Comparison of ENCODE assay signal across 8 cellular contexts in genomic region chr10:32367793-32368453, GRCh38. TPM values are rescaled to one million over a fixed set of nuclear protein-coding genes. Genes with fewer than 3 reads are reported as not detected.
DNase-seq lines count a peak whose midpoint lies in the region; ATAC-seq, FAIRE-seq and TF ChIP-seq lines count a peak whose summit lies in the region.

No MANE protein-coding gene starts in this region.

- no TSS peak for BruUV-seq in endothelial cell of umbilical vein (replicated peaks; lab: Mats Ljungman, UMichigan)

- DNase-seq in BJ (ENCODE audit: low read depth) (peak; percentile 12), NOMO-1 treated with DMSO at 0.1 percent for 48 hours (lab: John Stamatoyannopoulos, UW; ENCODE audit: unreplicated experiment) (peak; percentile 73), endothelial cell of umbilical vein (ENCODE audit: low read depth, low spot score) (peak; percentile 83), NCI-H128 (lab: John Stamatoyannopoulos, UW; ENCODE audit: unreplicated experiment) (no peak)
- peak; percentile 75 for DNase-seq in activated CD8-positive, alpha-beta memory T cell treated with anti-CD3 and anti-CD28 coated beads, Interleukin-2, amount 50 U/mL, for 48 hours
- DNase-seq in stimulated activated CD8-positive, alpha-beta memory T cell treated with anti-CD3 and anti-CD28 coated beads, Interleukin-7, amount 100 ng/mL, for 24 hours (ENCODE audit: low read depth) = peak; percentile 45

- H3K27ac ChIP-seq in endothelial cell of umbilical vein (ENCODE audit: insufficient read depth, low read depth, low read length) = no peak overlapping the region
- H3K27ac ChIP-seq in muscle layer of colon (ENCODE audit: low read depth, low read length) = peak overlapping the region; percentile 27

- CTCF ChIA-PET in BJ (lab: Yijun Ruan, JAX) (interaction anchor here (0.7 to 3.1 kb wide), 15 partner anchors 8 to 334 kb away, joined by 3 to 18 read pairs (median 3); no protein-coding TSS in a partner anchor), endothelial cell of umbilical vein (lab: Charles Lee) (interaction anchor here (0.9 to 5.3 kb wide), 12 partner anchors 9 to 267 kb away, joined by 3 to 56 read pairs (median 4); no protein-coding TSS in a partner anchor)

- no peaks in the 10 kb centered on the region for H3K27me3 ChIP-seq in BJ (ENCODE audit: control insufficient read depth, insufficient read depth, low read length)
- no peaks in the 10 kb centered on the region for H3K27me3 ChIP-seq in endothelial cell of umbilical vein (ENCODE audit: control insufficient read depth in 2 of 2, insufficient read depth in 2 of 2, low read length in 2 of 2)
- no peaks in the 10 kb centered on the region for H3K27me3 ChIP-seq in muscle layer of colon (ENCODE audit: control insufficient read depth in 1 of 2, insufficient read depth in 2 of 2, low read length in 2 of 2)

- H4K20me1 ChIP-seq in endothelial cell of umbilical vein (replicated peaks; ENCODE audit: control insufficient read depth, extremely low read depth, insufficient read depth, low read length) = no peaks in the 10 kb centered on the region

- ATAC-seq in GM21723 (IDR thresholded peaks at IDR 0.05; ENCODE audit: unreplicated experiment) = peak; percentile 70

- FAIRE-seq in endothelial cell of umbilical vein (lab: Jason Lieb, UNC) = peak; percentile 89

- H3K36me3 ChIP-seq in BJ (ENCODE audit: control insufficient read depth, insufficient read depth, low read length) (no peaks in the 10 kb centered on the region), endothelial cell of umbilical vein (ENCODE audit: control insufficient read depth in 2 of 2, extremely low read depth in 1 of 2, insufficient read depth in 2 of 2, low read length in 2 of 2) (no peaks in the 10 kb centered on the region), muscle layer of colon (ENCODE audit: insufficient read depth, low read length) (no peaks in the 10 kb centered on the region)

- no peaks in the 10 kb centered on the region for H3K9me3 ChIP-seq in endothelial cell of umbilical vein (replicated peaks; ENCODE audit: control insufficient read depth, insufficient read depth, low read length)
- no peaks in the 10 kb centered on the region for H3K9me3 ChIP-seq in muscle layer of colon (ENCODE audit: low read length)

- H3K4me3 ChIP-seq in BJ (ENCODE audit: low read depth, low read length) (no peak overlapping the region), endothelial cell of umbilical vein (replicated peaks in 1 of 3; ENCODE audit: insufficient read depth in 1 of 3, low read depth in 1 of 3, low read length in 3 of 3) (no peak overlapping the region), muscle layer of colon (ENCODE audit: low read depth in 1 of 2, low read length in 2 of 2) (no peak overlapping the region)

- H2AFZ ChIP-seq in endothelial cell of umbilical vein (ENCODE audit: low read depth, low read length) = no peak overlapping the region

- H3K4me1 ChIP-seq in endothelial cell of umbilical vein (ENCODE audit: control insufficient read depth, extremely low read depth, insufficient read depth, low read length) (peaks cover 2% of the 10 kb centered on the region), muscle layer of colon (ENCODE audit: insufficient read depth, low read length) (peaks cover 35% of the 10 kb centered on the region)

- dilution Hi-C loops in endothelial cell of umbilical vein (cut with MboI; ENCODE audit: extremely low pct_ligation_motif_present, low sequenced_read_pairs) = no loop called here

- H3K9ac ChIP-seq in endothelial cell of umbilical vein (replicated peaks; ENCODE audit: extremely low read depth, insufficient read depth, low read length) (no peak overlapping the region), muscle layer of colon (ENCODE audit: low read length) (peak overlapping the region; percentile 11)

- no peaks in the 10 kb centered on the region for H3K9me1 ChIP-seq in endothelial cell of umbilical vein (replicated peaks; ENCODE audit: control insufficient read depth, extremely low read depth, insufficient read depth, low read length)

- TF ChIP-seq CTCF in BJ (IDR thresholded peaks at IDR 0.05; ENCODE audit: insufficient read depth, low read depth, low read length) (peak; percentile 80), endothelial cell of umbilical vein (IDR thresholded peaks at IDR 0.05; ENCODE audit: extremely low read depth in 1 of 2, insufficient read depth in 1 of 2, low read depth in 1 of 2, low read length in 2 of 2) (peak; percentile 70 to 72)

- no peak for TF ChIP-seq POLR2A in endothelial cell of umbilical vein (IDR thresholded peaks at IDR 0.05; ENCODE audit: low read depth, low read length)

- POLR2A ChIA-PET in BJ (lab: Charles Lee) (no interaction called here), endothelial cell of umbilical vein (lab: Charles Lee) (interaction anchor here (0.6 kb wide), 1 partner anchor 11 kb away, joined by 3 read pairs; no protein-coding TSS in a partner anchor)

- no peak overlapping the region for H3K4me2 ChIP-seq in endothelial cell of umbilical vein (ENCODE audit: insufficient read depth, low read length)

- intact Hi-C loops in endothelial cell of umbilical vein (cut with micrococcal nuclease) = loop anchor here (1.0 kb wide), 3 partner anchors 22 to 177 kb away; no protein-coding TSS in a partner anchor

- peaks cover 5% of the 10 kb centered on the region for H3K79me2 ChIP-seq in endothelial cell of umbilical vein (ENCODE audit: control insufficient read depth, insufficient read depth, low read length)

TF ChIP-seq in endothelial cell of umbilical vein, 7 proteins besides CTCF, POLR2A, EP300 and RAD21:
- TF ChIP-seq GATA2 (IDR thresholded peaks at IDR 0.05; ENCODE audit: insufficient read depth, insufficient read length, low read depth, low read length) (no peak), POLR2AphosphoS5 (IDR thresholded peaks at IDR 0.05; ENCODE audit: insufficient read depth, low read depth, low read length) (no peak), JUN (IDR thresholded peaks at IDR 0.05; ENCODE audit: borderline replicate concordance, insufficient read depth, insufficient read length, low read depth) (no peak), FOS (IDR thresholded peaks at IDR 0.05; ENCODE audit: borderline replicate concordance, insufficient read depth, low read length) (no peak), EZH2 (IDR thresholded peaks at IDR 0.05; ENCODE audit: borderline replicate concordance, low read depth, low read length, severe bottlenecking) (no peak), MAX (IDR thresholded peaks at IDR 0.05; ENCODE audit: insufficient read depth, insufficient read length) (no peak), MYC (IDR thresholded peaks at IDR 0.05; ENCODE audit: low read depth, low read length) (no peak)
TF ChIP-seq in endothelial cell of umbilical vein: peak in this region for 0.

RNA-seq across cellular contexts. Expression of gene EPC1, which starts 21.0 kb away (rescaled TPM):
- polyA plus RNA-seq in BJ (2011; rRNA removed) (21.6 and 30.5 TPM in 2 replicates), endothelial cell of umbilical vein (39.0 and 47.0 TPM in 2 replicates)
- polyA minus RNA-seq in BJ (2011; rRNA and poly(A)+ RNA removed) = 35.2 and 42.2 TPM in 2 replicates
- total RNA-seq in endothelial cell of umbilical vein = 27.9 and 28.5 TPM in 2 replicates
- 25.2 and 26.5 TPM in 2 replicates for polyA plus RNA-seq in endothelial cell of umbilical vein (2011; cell fraction: cytosol; rRNA removed)
- 86.7 and 87.4 TPM in 2 replicates for polyA plus RNA-seq in endothelial cell of umbilical vein (2011; cell fraction: nucleus; rRNA removed)
- polyA plus RNA-seq in endothelial cell of umbilical vein (2012) = 14.7 and 16.5 TPM in 2 replicates
- polyA minus RNA-seq in endothelial cell of umbilical vein = 117 and 137 TPM in 2 replicates
- polyA minus RNA-seq in endothelial cell of umbilical vein (2011; cell fraction: cytosol; rRNA and poly(A)+ RNA removed) = 11.3 TPM
- polyA minus RNA-seq in endothelial cell of umbilical vein (2011; cell fraction: nucleus; rRNA and poly(A)+ RNA removed) = 150 and 202 TPM in 2 replicates
